Comparison of ENCODE assay signal across 8 cellular contexts in the genomic region with DNA sequence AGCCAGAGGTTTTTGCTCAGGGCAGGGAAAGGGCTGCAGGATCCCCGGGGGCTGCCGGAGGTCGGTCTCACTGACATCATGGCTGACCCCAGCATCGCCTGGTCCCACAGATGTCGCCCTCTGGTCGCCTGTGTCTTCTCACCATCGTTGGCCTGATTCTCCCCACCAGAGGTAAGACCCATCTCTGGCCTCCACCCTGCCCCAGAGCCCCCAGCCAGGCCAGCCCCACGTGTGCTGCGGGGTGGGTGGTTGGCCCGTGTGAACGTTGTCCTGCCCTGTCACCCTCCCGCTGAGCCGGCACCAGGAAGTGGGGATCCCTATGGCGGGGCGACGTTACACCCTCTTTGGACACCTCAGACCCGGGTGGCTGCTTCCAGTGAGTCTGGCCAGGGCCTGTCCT. TPM values are rescaled to one million over a fixed set of nuclear protein-coding genes. Genes with fewer than 3 reads are reported as not detected.
DNase-seq lines count a peak whose midpoint lies in the region; ATAC-seq and TF ChIP-seq lines count a peak whose summit lies in the region.

No MANE protein-coding gene starts in this region.

- DNase-seq in sciatic nerve (ENCODE audit: low spot score) (no peak), NCI-H2029 treated with DMSO at 0.1 percent for 48 hours (lab: John Stamatoyannopoulos, UW) (no peak), body of pancreas (no peak), cerebellum (ENCODE audit: low spot score) (no peak), NCI-H2081 treated with DMSO at 0.1 percent for 48 hours (lab: John Stamatoyannopoulos, UW) (no peak)

- ATAC-seq in GM21717 (IDR thresholded peaks at IDR 0.05; ENCODE audit: unreplicated experiment) (peak; percentile 30), esophagus mucosa (peak; percentile 56), sciatic nerve (peak; percentile 27), body of pancreas (no peak)

- intact Hi-C loops in sciatic nerve (cut with DNase I) (no loop called here), body of pancreas (cut with DNase I) (no loop called here)

- H3K27ac ChIP-seq in body of pancreas, result peak overlapping the region in 1 of 4 donors; percentile 50

- peaks cover 0 to 20% of the 10 kb centered on the region in 2 donors for H3K27me3 ChIP-seq in body of pancreas

- WGBS in body of pancreas, 2 donors, result 27 to 39% methylated on average over 8 to 17 of the region's 17 CpGs

- H3K4me1 ChIP-seq in body of pancreas, result peaks cover 18% of the 10 kb centered on the region

- no peaks in the 10 kb centered on the region for H3K36me3 ChIP-seq in body of pancreas (replicated peaks in 1 of 2; ENCODE audit: insufficient read depth in 1 of 2, low read depth in 2 of 2)

- TF ChIP-seq CTCF in WI38 (IDR thresholded peaks at IDR 0.05; ENCODE audit: low read depth, low read length) (no peak), body of pancreas (IDR thresholded peaks at IDR 0.05) (no peak)

- TF ChIP-seq POLR2A in body of pancreas (IDR thresholded peaks at IDR 0.05), result no peak

- H3K4me3 ChIP-seq in WI38 (ENCODE audit: low read depth, low read length) (peak overlapping the region; percentile 88), body of pancreas (no peak overlapping the region)

- no peaks in the 10 kb centered on the region for H3K9me3 ChIP-seq in body of pancreas

RNA-seq across cellular contexts. Expression of a gene that starts 0.9 kb away (rescaled TPM):
- total RNA-seq in esophagus mucosa (114 TPM), sciatic nerve (92.9 TPM), body of pancreas (10 to 100 TPM; 11.5 to 17.1 TPM), cerebellum (1.00 TPM)

RNA-seq across cellular contexts. Expression of a gene that starts 12.4 kb away (rescaled TPM):
- not detected for total RNA-seq in esophagus mucosa
- 5.5 TPM for total RNA-seq in sciatic nerve
- 1 to 10 TPM in 1 of 2 donors, under 1 TPM in 1; 0.52 to 1.3 TPM for total RNA-seq in body of pancreas
- total RNA-seq in cerebellum, result 5.2 TPM

RNA-seq across cellular contexts. Expression of a gene that starts 16.8 kb away (rescaled TPM):
- total RNA-seq in esophagus mucosa (2.1 TPM), sciatic nerve (460 TPM), body of pancreas (1 to 10 TPM; 1.6 to 9.1 TPM), cerebellum (1.5 TPM)

RNA-seq across cellular contexts. Expression of a gene that starts 20.6 kb away (rescaled TPM):
- total RNA-seq in esophagus mucosa (1.4 TPM), sciatic nerve (244 TPM), body of pancreas (1 to 10 TPM; 1.6 to 3.9 TPM), cerebellum (2.7 TPM)

RNA-seq across cellular contexts. Expression of a gene that starts 39.8 kb away (rescaled TPM):
- total RNA-seq in esophagus mucosa, result 736 TPM
- 24.1 TPM for total RNA-seq in sciatic nerve
- total RNA-seq in body of pancreas, result 10 to 100 TPM; 13.5 to 51.6 TPM
- 0.45 TPM for total RNA-seq in cerebellum

Comparison
In these comparisons a context has a peak if more than half of its experiments do, and no peak if none do; other contexts are left out.
1. RNA of a gene that starts 16.8 kb away (total RNA-seq): 460 TPM in sciatic nerve (single experiment); 1.6 to 9.1 TPM in body of pancreas, 2.1 TPM in esophagus mucosa (single experiment) and 1.5 TPM in cerebellum (single experiment); every median in the first group is over 10 times any median in the second.